11 cellular contexts compared by ENCODE assay signal in genomic region chr11:11973866-11974265, GRCh38. TPM values are rescaled to one million over a fixed set of nuclear protein-coding genes. Genes with fewer than 3 reads are reported as not detected.
A peak's percentile ranks its signal among the peaks of the same experiment; 100 is the strongest.
DNase-seq lines count a peak whose midpoint lies in the region; ATAC-seq, FAIRE-seq and TF ChIP-seq lines count a peak whose summit lies in the region.
"Had no signal": no experiment of that assay in that cellular context is flagged by ENCODE, and none has a peak within 500 bp of the region (broad histone marks: within the 10 kb centered on the region; RNA-seq: fewer than 3 reads in every experiment).

No MANE protein-coding gene starts in this region.

- in situ Hi-C loops in HepG2 (cut with HindIII; ENCODE audit: extremely low pct_ligation_motif_present, low pct_unique_long_range_greater_than_20kb), result no loop called here

- 90% methylated on average over 2 of the region's 4 CpGs for WGBS in right lobe of liver (ENCODE audit: insufficient coverage, low coverage, low lambda C conversion rate, missing lambda C conversion rate)
- 97% methylated on average over 4 of the region's 4 CpGs for WGBS in HepG2 (ENCODE audit: low lambda C conversion rate)
- 84 to 91% methylated on average over 4 of the region's 4 CpGs for WGBS in sigmoid colon, 2 donors
- 27 to 30% methylated on average over 4 of the region's 4 CpGs for WGBS in aorta, 2 donors

- POLR2A ChIA-PET in HepG2 (lab: Yijun Ruan, JAX), result no interaction called here

- ATAC-seq in right lobe of liver (no peak), HepG2 (no peak), aorta (ENCODE audit: low FRiP score) (no peak), GM19023 (IDR thresholded peaks at IDR 0.05; ENCODE audit: unreplicated experiment) (no peak), GM21526 (IDR thresholded peaks at IDR 0.05; ENCODE audit: low FRiP score, unreplicated experiment) (no peak)
- ATAC-seq: natural killer cell had no signal

- no peak overlapping the region for H2AFZ ChIP-seq in HepG2 (ENCODE audit: low read length)

- no TSS peak for BruUV-seq in HepG2 (replicated peaks; lab: Mats Ljungman, UMichigan)

- H3K9me3 ChIP-seq in right lobe of liver (no peaks in the 10 kb centered on the region), HepG2 (ENCODE audit: low read length) (no peaks in the 10 kb centered on the region), right atrium auricular region (no peaks in the 10 kb centered on the region), sigmoid colon (no peaks in the 10 kb centered on the region), aorta (ENCODE audit: control insufficient read depth, low read length) (no peaks in the 10 kb centered on the region)

- no peak overlapping the region for H3K4me2 ChIP-seq in HepG2 (ENCODE audit: low read depth, low read length)

- intact Hi-C loops in right lobe of liver (cut with DNase I), result no loop called here
- intact Hi-C loops in HepG2 (cut with micrococcal nuclease; ENCODE audit: unreplicated experiment), result no loop called here
- intact Hi-C loops in sigmoid colon (cut with DNase I), result loop anchor here (5.0 kb wide), 1 partner anchor 47 kb away; no protein-coding TSS in a partner anchor
- intact Hi-C loops in aorta (cut with DNase I), result loop anchor here (2.0 to 5.0 kb wide), 4 partner anchors 33 to 308 kb away; partner anchors contain the start of gene DKK3 (in 2 of the 2)

- FAIRE-seq in HepG2 (lab: Jason Lieb, UNC), result no peak

- H3K4me3 ChIP-seq in right lobe of liver (no peak overlapping the region), HepG2 (replicated peaks in 1 of 3; ENCODE audit: insufficient read depth in 1 of 3, low read depth in 2 of 3, low read length in 3 of 3) (no peak overlapping the region), right atrium auricular region (no peak overlapping the region), sigmoid colon (no peak overlapping the region), aorta (ENCODE audit: low read length in 2 of 2) (no peak overlapping the region)

- no peak for TF ChIP-seq EP300 in HepG2 (IDR thresholded peaks at IDR 0.05; ENCODE audit: low read depth in 2 of 2, low read length in 2 of 2)
- TF ChIP-seq EP300 in HepG2 (CRISPR knock-in tag; IDR thresholded peaks at IDR 0.05; ENCODE audit: borderline replicate concordance), result no peak
- TF ChIP-seq EP300 in sigmoid colon (IDR thresholded peaks at IDR 0.05), result no peak

- CTCF ChIA-PET in HepG2 (lab: Yijun Ruan, JAX; ENCODE audit: low intra/inter-chr PET ratio, low total read pairs), result no interaction called here

- TF ChIP-seq CTCF in right lobe of liver (IDR thresholded peaks at IDR 0.05), result no peak
- no peak for TF ChIP-seq CTCF in HepG2 (CRISPR knock-in tag; IDR thresholded peaks at IDR 0.05)
- no peak for TF ChIP-seq CTCF in right atrium auricular region (IDR thresholded peaks at IDR 0.05)
- no peak for TF ChIP-seq CTCF in sigmoid colon (IDR thresholded peaks at IDR 0.05)

- no peak for TF ChIP-seq RAD21 in HepG2 (CRISPR knock-in tag; IDR thresholded peaks at IDR 0.05)

- no peaks in the 10 kb centered on the region for H3K79me2 ChIP-seq in HepG2 (ENCODE audit: insufficient read depth, low read length)

- TF ChIP-seq POLR2A in right lobe of liver (IDR thresholded peaks at IDR 0.05) (no peak), HepG2 (IDR thresholded peaks at IDR 0.05; ENCODE audit: insufficient read depth in 1 of 2, low read depth in 2 of 2, low read length in 2 of 2) (no peak), sigmoid colon (IDR thresholded peaks at IDR 0.05) (no peak)

- no peaks in the 10 kb centered on the region for H4K20me1 ChIP-seq in HepG2 (ENCODE audit: insufficient read depth, low read length)

- no peaks in the 10 kb centered on the region for H3K36me3 ChIP-seq in right lobe of liver
- no peaks in the 10 kb centered on the region for H3K36me3 ChIP-seq in HepG2 (replicated peaks in 1 of 2; ENCODE audit: control insufficient read depth in 1 of 2, insufficient read depth in 2 of 2, low read length in 2 of 2)
- H3K36me3 ChIP-seq in right atrium auricular region, result no peaks in the 10 kb centered on the region
- H3K36me3 ChIP-seq in sigmoid colon, result no peaks in the 10 kb centered on the region
- no peaks in the 10 kb centered on the region for H3K36me3 ChIP-seq in aorta (ENCODE audit: control insufficient read depth in 1 of 2, insufficient read depth in 2 of 2, low read length in 1 of 2)

- H3K4me1 ChIP-seq in right lobe of liver (peaks cover 0 to 31% (median 15%) of the 10 kb centered on the region in 4 donors), HepG2 (ENCODE audit: insufficient read depth, low read length) (peaks cover 6% of the 10 kb centered on the region; the same call in 1 of the 2 replicates), right atrium auricular region (peaks cover 0 to 100% of the 10 kb centered on the region in 2 donors), sigmoid colon (peaks cover 0 to 73% (median 71%) of the 10 kb centered on the region in 4 donors), aorta (ENCODE audit: control insufficient read depth in 1 of 2, insufficient read depth in 2 of 2, low read length in 2 of 2) (peaks cover 0 to 13% of the 10 kb centered on the region in 2 donors)

- DNase-seq in right lobe of liver (no peak), HepG2 (ENCODE audit: low spot score) (no peak), right atrium auricular region (ENCODE audit: low spot score) (no peak), sigmoid colon (peak; percentile 57), aorta (no peak), SK-N-DZ (ENCODE audit: low spot score) (no peak)
- DNase-seq: Calu3, natural killer cell, NCI-H2171 treated with DMSO at 0.1 percent for 48 hours had no signal

- H3K9ac ChIP-seq in HepG2 (ENCODE audit: insufficient read depth, low read depth, low read length), result no peak overlapping the region

- no peaks in the 10 kb centered on the region for H3K27me3 ChIP-seq in right lobe of liver
- peaks cover 6 to 25% of the 10 kb centered on the region in 2 experiments; a peak in 2 of 5 replicates for H3K27me3 ChIP-seq in HepG2 (ENCODE audit: control insufficient read depth in 1 of 2, insufficient read depth in 2 of 2, low read length in 2 of 2)
- no peaks in the 10 kb centered on the region for H3K27me3 ChIP-seq in right atrium auricular region
- no peaks in the 10 kb centered on the region for H3K27me3 ChIP-seq in sigmoid colon
- no peaks in the 10 kb centered on the region for H3K27me3 ChIP-seq in aorta (ENCODE audit: control insufficient read depth in 1 of 2, insufficient read depth in 2 of 2, low read length in 1 of 2)

- H3K27ac ChIP-seq in right lobe of liver, result peak overlapping the region; percentile 4 to 73 (median 33)
- no peak overlapping the region for H3K27ac ChIP-seq in HepG2 (ENCODE audit: extremely low read length, insufficient read depth, low read length)
- H3K27ac ChIP-seq in right atrium auricular region, result peak overlapping the region; percentile 84 to 93
- H3K27ac ChIP-seq in sigmoid colon, result peak overlapping the region; percentile 68 to 86 (median 76)
- peak overlapping the region; percentile 92 to 95 for H3K27ac ChIP-seq in aorta (ENCODE audit: low read depth in 1 of 2, low read length in 2 of 2)

TF ChIP-seq in HepG2, 621 proteins besides CTCF, POLR2A, EP300 and RAD21:
- no peak for TF ChIP-seq ZNF460 (CRISPR knock-in tag; IDR thresholded peaks at IDR 0.05; ENCODE audit: borderline replicate concordance)

RNA-seq across cellular contexts. Expression of gene DKK3, which starts 34.6 kb away (rescaled TPM):
- total RNA-seq in right lobe of liver, result 10 to 100 TPM in 2 of 6 experiments, 1 to 10 TPM in 4; 3.0 to 16.9 (median 5.5) TPM
- total RNA-seq in HepG2 (2016; rRNA removed; fragmentation: Illumina TruSeq; extraction: Trizol), result 0.09 TPM in 1 of 2 replicates, not detected in the other
- not detected in 2 replicates for total RNA-seq in HepG2 (2016; cell fraction: cytosol; rRNA removed; fragmentation: Illumina TruSeq; extraction: Trizol; ENCODE audit: low read depth)
- not detected in 2 replicates for total RNA-seq in HepG2 (2016; cell fraction: insoluble cytoplasmic fraction; rRNA removed; fragmentation: Illumina TruSeq; extraction: Trizol)
- 0.09 TPM in 1 of 2 replicates, not detected in the other for total RNA-seq in HepG2 (2016; cell fraction: membrane; rRNA removed; fragmentation: Illumina TruSeq; extraction: Trizol)
- total RNA-seq in HepG2 (2016; cell fraction: nucleus; rRNA removed; fragmentation: Illumina TruSeq; extraction: Trizol), result not detected in 2 replicates
- polyA plus RNA-seq in HepG2 (2011; rRNA removed), result 0.20 and 0.67 TPM in 2 replicates
- 0.12 and 0.29 TPM in 2 replicates for polyA plus RNA-seq in HepG2 (2011; cell fraction: cytosol; rRNA removed)
- 0.09 and 0.55 TPM in 2 replicates for polyA plus RNA-seq in HepG2 (2011; cell fraction: nucleus; rRNA removed)
- 0.08 TPM in 1 of 2 replicates, not detected in the other for polyA plus RNA-seq in HepG2 (2012)
- polyA plus RNA-seq in HepG2 (2016; cell fraction: cytosol; fragmentation: Illumina TruSeq; extraction: Trizol; ENCODE audit: low read depth), result not detected in 2 replicates
- polyA plus RNA-seq in HepG2 (2016; cell fraction: insoluble cytoplasmic fraction; fragmentation: Illumina TruSeq; extraction: Trizol; ENCODE audit: low read depth), result not detected in 2 replicates
- polyA plus RNA-seq in HepG2 (2016; cell fraction: membrane; fragmentation: Illumina TruSeq; extraction: Trizol; ENCODE audit: low read depth), result 0.15 TPM in 1 of 2 replicates, not detected in the other
- polyA plus RNA-seq in HepG2 (2016; cell fraction: nucleus; fragmentation: Illumina TruSeq; extraction: Trizol; ENCODE audit: insufficient read depth, low read depth), result not detected in 2 replicates
- 0.18 and 0.35 TPM in 2 replicates for polyA minus RNA-seq in HepG2 (2011; rRNA and poly(A)+ RNA removed; ENCODE audit: low replicate concordance)
- polyA minus RNA-seq in HepG2 (2011; cell fraction: cytosol; rRNA and poly(A)+ RNA removed), result not detected in 2 replicates
- polyA minus RNA-seq in HepG2 (2011; cell fraction: nucleus; rRNA and poly(A)+ RNA removed), result not detected in 2 replicates
- 1,000 to 10,000 TPM; 2,934 to 5,316 TPM for total RNA-seq in right atrium auricular region
- 100 to 1,000 TPM in 2 of 4 donors, 10 to 100 TPM in 2; 83.6 to 181 (median 95.0) TPM for total RNA-seq in sigmoid colon
- polyA plus RNA-seq in sigmoid colon, result 10 to 100 TPM in 1 of 3 donors, 1 to 10 TPM in 2; 6.0 to 15.2 (median 9.0) TPM
- total RNA-seq in aorta, result 100 to 1,000 TPM; 250 to 313 TPM
- polyA plus RNA-seq in aorta, result 100 to 1,000 TPM; 471 to 938 TPM
- polyA plus RNA-seq in SK-N-DZ (2014; cell fraction: cytosol; rRNA removed), result 41.0 and 47.8 TPM in 2 replicates
- 37.4 and 46.4 TPM in 2 replicates for polyA plus RNA-seq in SK-N-DZ (2014; cell fraction: nucleus; rRNA removed)

Comparison
In these comparisons a context has a peak if more than half of its experiments do, and no peak if none do; other contexts are left out.
1. RNA of gene DKK3, which starts 34.6 kb away (total RNA-seq): 2,934 to 5,316 TPM in right atrium auricular region; 250 to 313 TPM in aorta, 83.6 to 181 TPM in sigmoid colon, 3.0 to 16.9 TPM in right lobe of liver and 0.09 TPM in HepG2; every median in the first group is over 4 times any median in the second.
2. intact Hi-C loops: an anchor here in sigmoid colon (5.0 kb wide) and aorta (2.0 to 5.0 kb wide); none called in right lobe of liver and HepG2.